In the genomic region with DNA sequence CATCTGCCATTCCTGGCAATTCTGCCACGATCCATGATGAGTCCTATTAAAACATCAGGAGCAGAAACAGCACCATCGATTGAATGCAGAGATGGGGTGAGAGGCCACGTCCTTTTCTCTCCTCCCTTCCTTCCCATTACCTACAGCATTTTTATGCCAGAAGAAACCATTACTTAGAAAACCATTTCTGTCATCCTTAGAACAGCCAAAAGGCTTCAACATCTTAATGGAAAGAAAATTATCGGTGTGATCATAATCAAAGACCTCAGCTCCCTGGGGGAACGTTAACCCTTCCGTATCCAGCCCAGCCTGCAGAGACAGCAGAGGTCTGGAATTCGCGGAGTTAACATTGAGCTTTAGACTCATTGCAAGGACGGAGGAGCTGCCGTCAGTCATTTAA, we compare ENCODE assay signal across 20 cellular contexts. TPM values are rescaled to one million over a fixed set of nuclear protein-coding genes. Genes with fewer than 3 reads are reported as not detected.
DNase-seq lines count a peak whose midpoint lies in the region; ATAC-seq and TF ChIP-seq lines count a peak whose summit lies in the region.
"Had no signal": no experiment of that assay in that cellular context is flagged by ENCODE, and none has a peak within 500 bp of the region (broad histone marks: within the 10 kb centered on the region; RNA-seq: fewer than 3 reads in every experiment).

No MANE protein-coding gene starts in this region.

- H3K4me1 Mint-ChIP-seq in activated T-helper 17 cell treated with anti-CD3 and anti-CD28 coated beads, Interleukin-2, amount 50 U/mL, for 72 hours, result no peaks in the 10 kb centered on the region
- no peaks in the 10 kb centered on the region for H3K4me1 Mint-ChIP-seq in activated T-cell treated with anti-CD3 and anti-CD28 coated beads, Interleukin-2, amount 50 U/mL, for 4 hours (ENCODE audit: low read depth)
- H3K4me1 Mint-ChIP-seq: CD4-positive, CD25-positive, alpha-beta regulatory T cell had no signal

- H3F3A ChIP-seq in neural cell (ENCODE audit: insufficient read depth, low read length, poor library complexity, severe bottlenecking), result no peaks in the 10 kb centered on the region

- no peaks in the 10 kb centered on the region for H4K20me1 ChIP-seq in neural cell (ENCODE audit: insufficient read depth)
- H4K20me1 ChIP-seq: BLaER1 had no signal

- H3K9ac ChIP-seq in SK-N-MC (ENCODE audit: insufficient read length) (peak overlapping the region; percentile 28), neural cell (ENCODE audit: low read length) (peak overlapping the region; percentile 62)
- H3K9ac ChIP-seq: BLaER1, GM23248 had no signal

- H3K27me3 Mint-ChIP-seq in activated T-helper 17 cell treated with anti-CD3 and anti-CD28 coated beads, Interleukin-2, amount 50 U/mL, for 72 hours, result peaks cover 4% of the 10 kb centered on the region
- H3K27me3 Mint-ChIP-seq in activated T-cell treated with anti-CD3 and anti-CD28 coated beads, Interleukin-2, amount 50 U/mL, for 4 hours (ENCODE audit: low read depth), result no peaks in the 10 kb centered on the region

- H3K27me3 ChIP-seq in neural cell (ENCODE audit: insufficient read depth, low read depth, low read length), result no peaks in the 10 kb centered on the region
- H3K27me3 ChIP-seq: BLaER1 had no signal

- H3K79me2 ChIP-seq in neural cell (replicated peaks; ENCODE audit: insufficient read depth, low read length), result no peaks in the 10 kb centered on the region

- H3K4me2 ChIP-seq in neural cell (ENCODE audit: low read length), result peak overlapping the region; percentile 48
- H3K4me2 ChIP-seq: BLaER1 had no signal

- H3K9me2 ChIP-seq in neural cell (ENCODE audit: insufficient read depth, low read length), result no peaks in the 10 kb centered on the region

- H3K36me3 Mint-ChIP-seq in activated T-helper 17 cell treated with anti-CD3 and anti-CD28 coated beads, Interleukin-2, amount 50 U/mL, for 72 hours (ENCODE audit: low read depth), result no peaks in the 10 kb centered on the region
- no peaks in the 10 kb centered on the region for H3K36me3 Mint-ChIP-seq in activated T-cell treated with anti-CD3 and anti-CD28 coated beads, Interleukin-2, amount 50 U/mL, for 4 hours (ENCODE audit: insufficient read depth)
- H3K36me3 Mint-ChIP-seq: CD4-positive, CD25-positive, alpha-beta regulatory T cell; CD8-positive, alpha-beta T cell had no signal

- H3K36me3 ChIP-seq in SK-N-MC (ENCODE audit: insufficient read depth, low read length) (no peaks in the 10 kb centered on the region), neural cell (ENCODE audit: insufficient read depth, low read length) (no peaks in the 10 kb centered on the region)
- H3K36me3 ChIP-seq: BLaER1 had no signal

- TF ChIP-seq RAD21 in neural cell (conservative IDR thresholded peaks at IDR 0.05), result peak; percentile 52

- H3K9me3 Mint-ChIP-seq in activated T-helper 17 cell treated with anti-CD3 and anti-CD28 coated beads, Interleukin-2, amount 50 U/mL, for 72 hours, result no peaks in the 10 kb centered on the region
- H3K9me3 Mint-ChIP-seq in activated T-cell treated with anti-CD3 and anti-CD28 coated beads, Interleukin-2, amount 50 U/mL, for 4 hours, result no peaks in the 10 kb centered on the region
- H3K9me3 Mint-ChIP-seq: CD8-positive, alpha-beta T cell had no signal

- peak; percentile 60 for DNase-seq in NCI-H2227 (lab: John Stamatoyannopoulos, UW; ENCODE audit: unreplicated experiment)
- DNase-seq in SK-N-MC (ENCODE audit: low read depth, low spot score), result no peak
- peak; percentile 28 for DNase-seq in retina
- DNase-seq in iPS-NIHi11 (ENCODE audit: low spot score), result no peak
- no peak for DNase-seq in activated T-cell treated with anti-CD3 and anti-CD28 coated beads, Interleukin-2, amount 50 U/mL, for 4 hours
- DNase-seq: Caco-2; CD4-positive, CD25-positive, alpha-beta regulatory T cell; CD8-positive, alpha-beta T cell; DMS153; DND-41; GM23248; H9 had no signal

- no peak for ATAC-seq in activated T-helper 17 cell treated with anti-CD3 and anti-CD28 coated beads, Interleukin-2, amount 50 U/mL, for 72 hours (replicated peaks)
- ATAC-seq in activated T-cell treated with anti-CD3 and anti-CD28 coated beads, Interleukin-2, amount 50 U/mL, for 4 hours, result no peak
- ATAC-seq in activated CD4-positive, CD25-positive, alpha-beta regulatory T cell treated with anti-CD3 and anti-CD28 coated beads, Interleukin-2, amount 50 U/mL, for 24 hours, result no peak
- ATAC-seq: CD8-positive, alpha-beta T cell; HCT116 had no signal

- H2AFZ ChIP-seq in neural cell (ENCODE audit: low read depth, low read length), result no peak overlapping the region
- H2AFZ ChIP-seq: GM23248 had no signal

- no peak overlapping the region for H3K27ac ChIP-seq in SK-N-MC
- peak overlapping the region; percentile 93 for H3K27ac ChIP-seq in neural cell (ENCODE audit: low read length)
- H3K27ac ChIP-seq: BLaER1, C4-2B, GM23248 had no signal

- no peak for TF ChIP-seq CTCF in neural cell (IDR thresholded peaks at IDR 0.05; ENCODE audit: poor library complexity, severe bottlenecking)

- H3K4me3 ChIP-seq in SK-N-MC, result no peak overlapping the region
- peak overlapping the region; percentile 48 for H3K4me3 ChIP-seq in neural cell (ENCODE audit: low read length)
- H3K4me3 ChIP-seq: BLaER1, GM23248 had no signal

- no peak overlapping the region for H3K4me3 Mint-ChIP-seq in activated T-helper 17 cell treated with anti-CD3 and anti-CD28 coated beads, Interleukin-2, amount 50 U/mL, for 72 hours
- no peak overlapping the region for H3K4me3 Mint-ChIP-seq in activated T-cell treated with anti-CD3 and anti-CD28 coated beads, Interleukin-2, amount 50 U/mL, for 4 hours
- H3K4me3 Mint-ChIP-seq: CD4-positive, CD25-positive, alpha-beta regulatory T cell; CD8-positive, alpha-beta T cell; H9 had no signal

- no peak overlapping the region for H3K27ac Mint-ChIP-seq in activated T-helper 17 cell treated with anti-CD3 and anti-CD28 coated beads, Interleukin-2, amount 50 U/mL, for 72 hours
- H3K27ac Mint-ChIP-seq: CD4-positive, CD25-positive, alpha-beta regulatory T cell; CD8-positive, alpha-beta T cell had no signal

- H3K9me3 ChIP-seq in SK-N-MC (ENCODE audit: low read depth, low read length) (no peaks in the 10 kb centered on the region), neural cell (ENCODE audit: low read length) (no peaks in the 10 kb centered on the region)

- peak; percentile 89 for TF ChIP-seq EP300 in neural cell (conservative IDR thresholded peaks at IDR 0.05; ENCODE audit: poor library complexity, severe bottlenecking)

TF ChIP-seq in neural cell, 6 proteins besides CTCF, POLR2A, EP300 and RAD21:
- TF ChIP-seq SMC3 (conservative IDR thresholded peaks at IDR 0.05; ENCODE audit: poor library complexity) (peak; percentile 35), TAF1 (IDR thresholded peaks at IDR 0.05; ENCODE audit: low read depth) (peak; percentile 67), MXI1 (conservative IDR thresholded peaks at IDR 0.05; ENCODE audit: poor library complexity, severe bottlenecking) (no peak), POLR2AphosphoS5 (IDR thresholded peaks at IDR 0.05) (peak; percentile 89), EZH2 (IDR thresholded peaks at IDR 0.05; ENCODE audit: borderline replicate concordance, insufficient read depth, low read length, poor library complexity, severe bottlenecking) (no peak)
- TF ChIP-seq, protein P1, sequence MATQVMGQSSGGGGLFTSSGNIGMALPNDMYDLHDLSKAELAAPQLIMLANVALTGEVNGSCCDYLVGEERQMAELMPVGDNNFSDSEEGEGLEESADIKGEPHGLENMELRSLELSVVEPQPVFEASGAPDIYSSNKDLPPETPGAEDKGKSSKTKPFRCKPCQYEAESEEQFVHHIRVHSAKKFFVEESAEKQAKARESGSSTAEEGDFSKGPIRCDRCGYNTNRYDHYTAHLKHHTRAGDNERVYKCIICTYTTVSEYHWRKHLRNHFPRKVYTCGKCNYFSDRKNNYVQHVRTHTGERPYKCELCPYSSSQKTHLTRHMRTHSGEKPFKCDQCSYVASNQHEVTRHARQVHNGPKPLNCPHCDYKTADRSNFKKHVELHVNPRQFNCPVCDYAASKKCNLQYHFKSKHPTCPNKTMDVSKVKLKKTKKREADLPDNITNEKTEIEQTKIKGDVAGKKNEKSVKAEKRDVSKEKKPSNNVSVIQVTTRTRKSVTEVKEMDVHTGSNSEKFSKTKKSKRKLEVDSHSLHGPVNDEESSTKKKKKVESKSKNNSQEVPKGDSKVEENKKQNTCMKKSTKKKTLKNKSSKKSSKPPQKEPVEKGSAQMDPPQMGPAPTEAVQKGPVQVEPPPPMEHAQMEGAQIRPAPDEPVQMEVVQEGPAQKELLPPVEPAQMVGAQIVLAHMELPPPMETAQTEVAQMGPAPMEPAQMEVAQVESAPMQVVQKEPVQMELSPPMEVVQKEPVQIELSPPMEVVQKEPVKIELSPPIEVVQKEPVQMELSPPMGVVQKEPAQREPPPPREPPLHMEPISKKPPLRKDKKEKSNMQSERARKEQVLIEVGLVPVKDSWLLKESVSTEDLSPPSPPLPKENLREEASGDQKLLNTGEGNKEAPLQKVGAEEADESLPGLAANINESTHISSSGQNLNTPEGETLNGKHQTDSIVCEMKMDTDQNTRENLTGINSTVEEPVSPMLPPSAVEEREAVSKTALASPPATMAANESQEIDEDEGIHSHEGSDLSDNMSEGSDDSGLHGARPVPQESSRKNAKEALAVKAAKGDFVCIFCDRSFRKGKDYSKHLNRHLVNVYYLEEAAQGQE (IDR thresholded peaks at IDR 0.05; ENCODE audit: borderline replicate concordance), result peak; percentile 86

RNA-seq across cellular contexts. Expression of gene SIAH3, which starts 55.9 kb away (rescaled TPM):
- polyA plus RNA-seq in neural cell, result 4.0 and 4.9 TPM in 2 replicates
- polyA minus RNA-seq in neural cell, result 11.4 and 14.6 TPM in 2 replicates
- total RNA-seq in activated T-helper 17 cell treated with anti-CD3 and anti-CD28 coated beads, Interleukin-2, amount 50 U/mL, for 72 hours, result under 1 TPM in 1 of 2 donors, not detected in 1; 0.06 TPM
- total RNA-seq in activated T-cell treated with anti-CD3 and anti-CD28 coated beads, Interleukin-2, amount 50 U/mL, for 4 hours, result under 1 TPM in 2 of 3 donors, not detected in 1; 0.03 to 0.05 TPM
- total RNA-seq: A172; Caco-2; CD4-positive, CD25-positive, alpha-beta regulatory T cell; GM23248; H4; H9 had no signal
- polyA plus RNA-seq: GM23248 had no signal

Comparison
In these comparisons a context has a peak if more than half of its experiments do, and no peak if none do; other contexts are left out.
1. DNase-seq: peak in NCI-H2227 (single experiment) and retina (single experiment); none in SK-N-MC (single experiment), iPS-NIHi11 (single experiment) and activated T-cell treated with anti-CD3 and anti-CD28 coated beads, Interleukin-2, amount 50 U/mL, for 4 hours (single experiment).